ENCODE assay signal across 8 cellular contexts in the genomic region with DNA sequence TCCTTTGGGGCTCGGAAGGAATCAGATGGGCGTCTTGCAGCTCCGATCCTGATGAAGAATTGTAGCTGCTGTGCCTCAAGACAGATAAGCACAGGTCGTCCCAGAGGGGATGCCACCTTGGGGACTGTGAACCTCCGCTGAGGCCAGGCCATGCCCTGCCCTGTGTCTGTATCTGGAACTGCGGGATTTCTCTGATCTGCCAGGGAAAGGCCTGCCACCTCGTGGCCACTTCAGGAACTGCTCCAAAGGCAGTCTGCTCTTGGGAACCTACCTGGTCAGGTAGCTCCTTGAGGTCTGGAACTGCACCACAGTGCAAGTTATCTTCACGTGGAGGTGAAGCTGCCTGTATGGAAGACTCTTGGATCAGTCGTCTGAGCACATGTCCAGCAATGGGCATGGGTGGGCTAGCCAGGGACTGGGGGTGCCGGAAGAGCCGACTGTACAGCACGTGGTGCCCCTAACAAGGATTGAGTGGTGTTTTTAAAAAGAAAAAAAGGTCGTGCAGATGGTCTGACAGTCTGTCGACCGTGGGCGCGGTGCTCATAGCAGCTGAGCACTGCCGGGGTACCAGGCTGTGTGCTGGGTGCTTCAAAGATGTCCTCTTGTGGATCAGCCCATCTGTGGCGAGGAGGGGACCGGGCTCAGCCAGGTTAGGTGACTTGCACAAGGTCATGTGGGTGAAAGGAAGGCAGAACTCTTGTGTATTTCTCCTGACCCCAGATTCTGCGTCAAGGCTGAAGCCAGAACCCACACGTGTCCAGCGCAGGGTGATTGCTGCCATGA. TPM values are rescaled to one million over a fixed set of nuclear protein-coding genes. Genes with fewer than 3 reads are reported as not detected.
DNase-seq lines count a peak whose midpoint lies in the region; ATAC-seq, FAIRE-seq and TF ChIP-seq lines count a peak whose summit lies in the region.

No MANE protein-coding gene starts in this region.

- H3K9me3 ChIP-seq in HepG2 (ENCODE audit: low read length), result no peaks in the 10 kb centered on the region

- H3K9ac ChIP-seq in HepG2 (ENCODE audit: insufficient read depth, low read depth, low read length), result no peak overlapping the region

- TF ChIP-seq RAD21 in HepG2 (CRISPR knock-in tag; IDR thresholded peaks at IDR 0.05), result peak; percentile 84

- H2AFZ ChIP-seq in HepG2 (ENCODE audit: low read length), result no peak overlapping the region

- peaks cover 69% of the 10 kb centered on the region for H3K4me1 ChIP-seq in HepG2 (ENCODE audit: insufficient read depth, low read length)

- BruUV-seq in HepG2 (replicated peaks; lab: Mats Ljungman, UMichigan), result no TSS peak

- H3K27ac Mint-ChIP-seq in chondrocyte (ENCODE audit: unreplicated experiment), result no peak overlapping the region

- peak; percentile 80 for DNase-seq in GM13977 (ENCODE audit: low spot score)
- peak; percentile 75 to 90 for DNase-seq in NCI-H524 (lab: John Stamatoyannopoulos, UW)
- peak; percentile 77 to 90 for DNase-seq in activated CD4-positive, alpha-beta T cell treated with anti-CD3 and anti-CD28 coated beads for 4 hours
- no peak for DNase-seq in chondrocyte (ENCODE audit: low spot score)
- DNase-seq in HepG2 (ENCODE audit: low spot score), result peak; percentile 68
- DNase-seq in stimulated activated CD4-positive, alpha-beta T cell treated with anti-CD3 and anti-CD28 coated beads, TNF-alpha, amount 100 ng/mL, for 24 hours (ENCODE audit: low read depth in 3 of 3), result peak; percentile 72 to 85 (median 76)

- ATAC-seq in HG03159 (IDR thresholded peaks at IDR 0.05; ENCODE audit: unreplicated experiment), result peak; percentile 37
- peak; percentile 43 for ATAC-seq in HepG2

- H3K79me2 ChIP-seq in HepG2 (ENCODE audit: insufficient read depth, low read length), result peaks cover 20% of the 10 kb centered on the region

- peak overlapping the region in 1 of 3 experiments; percentile 11; a peak in 2 of 6 replicates for H3K4me3 ChIP-seq in HepG2 (replicated peaks in 1 of 3; ENCODE audit: insufficient read depth in 1 of 3, low read depth in 2 of 3, low read length in 3 of 3)

- no peaks in the 10 kb centered on the region for H3K9me3 Mint-ChIP-seq in chondrocyte (ENCODE audit: low read depth)

- no peaks in the 10 kb centered on the region; a peak in 1 of 5 replicates for H3K27me3 ChIP-seq in HepG2 (ENCODE audit: control insufficient read depth in 1 of 2, insufficient read depth in 2 of 2, low read length in 2 of 2)

- peak overlapping the region; percentile 41; the same call in 1 of the 2 replicates for H3K4me2 ChIP-seq in HepG2 (ENCODE audit: low read depth, low read length)

- H4K20me1 ChIP-seq in HepG2 (ENCODE audit: insufficient read depth, low read length), result peaks cover 13% of the 10 kb centered on the region

- TF ChIP-seq CTCF in 22Rv1 (IDR thresholded peaks at IDR 0.05) (peak; percentile 97), GM13977 (IDR thresholded peaks at IDR 0.05; ENCODE audit: extremely low read depth, insufficient read depth, missing control alignments) (peak; percentile 94), chondrocyte (IDR thresholded peaks at IDR 0.05) (peak; percentile 98), HepG2 (CRISPR knock-in tag; IDR thresholded peaks at IDR 0.05) (peak; percentile 98)

- in situ Hi-C loops in GM13977 (cut with MboI; ENCODE audit: low pct_unique_long_range_greater_than_20kb, low sequenced_read_pairs, unreplicated experiment) (loop anchor here (10.0 kb wide), 2 partner anchors 176 to 356 kb away; partner anchors contain the start of gene BLOC1S4), HepG2 (cut with HindIII; ENCODE audit: extremely low pct_ligation_motif_present, low pct_unique_long_range_greater_than_20kb) (loop anchor here (10.0 kb wide), 1 partner anchor 166 kb away; the partner anchor contains the start of gene TBC1D14)

- WGBS in HepG2 (ENCODE audit: low lambda C conversion rate), result 13% methylated on average over 19 of the region's 23 CpGs

- TF ChIP-seq EP300 in HepG2 (IDR thresholded peaks at IDR 0.05; ENCODE audit: low read depth in 2 of 2, low read length in 2 of 2) (no peak), HepG2 (CRISPR knock-in tag; IDR thresholded peaks at IDR 0.05; ENCODE audit: borderline replicate concordance) (no peak)

- no peaks in the 10 kb centered on the region; a peak in 1 of 5 replicates for H3K36me3 ChIP-seq in HepG2 (replicated peaks in 1 of 2; ENCODE audit: control insufficient read depth in 1 of 2, insufficient read depth in 2 of 2, low read length in 2 of 2)

- CTCF ChIA-PET in HepG2 (lab: Yijun Ruan, JAX; ENCODE audit: low intra/inter-chr PET ratio, low total read pairs), result interaction anchor here (0.6 to 1.6 kb wide), 6 partner anchors 28 to 350 kb away, joined by 4 to 7 read pairs (median 6); partner anchors contain the start of gene TADA2B

- peaks cover 2% of the 10 kb centered on the region for H3K27me3 Mint-ChIP-seq in chondrocyte (ENCODE audit: low read depth)

- intact Hi-C loops in HepG2 (cut with micrococcal nuclease; ENCODE audit: unreplicated experiment), result loop anchor here (1.0 kb wide), 2 partner anchors 34 to 97 kb away; no protein-coding TSS in a partner anchor

- peak; percentile 91 for FAIRE-seq in HepG2 (lab: Jason Lieb, UNC)

- H3K4me1 Mint-ChIP-seq in chondrocyte (ENCODE audit: low read depth), result peaks cover 33% of the 10 kb centered on the region

- H3K27ac ChIP-seq in 22Rv1 (no peak overlapping the region), HepG2 (ENCODE audit: extremely low read length, insufficient read depth, low read length) (no peak overlapping the region)

- no peak overlapping the region for H3K4me3 Mint-ChIP-seq in chondrocyte (ENCODE audit: unreplicated experiment)

- no peak for TF ChIP-seq POLR2A in HepG2 (IDR thresholded peaks at IDR 0.05; ENCODE audit: insufficient read depth in 1 of 2, low read depth in 2 of 2, low read length in 2 of 2)

- H3K36me3 Mint-ChIP-seq in chondrocyte (ENCODE audit: low read depth), result no peaks in the 10 kb centered on the region

- POLR2A ChIA-PET in HepG2 (lab: Yijun Ruan, JAX), result interaction anchor here (0.5 to 1.2 kb wide), 4 partner anchors 15 to 178 kb away, joined by 3 to 7 read pairs (median 4); partner anchors contain the start of gene TADA2B

TF ChIP-seq in HepG2, 621 proteins besides CTCF, POLR2A, EP300 and RAD21 (continues in another document):
- no peak for TF ChIP-seq ZFP1 (CRISPR knock-in tag; IDR thresholded peaks at IDR 0.05)
- TF ChIP-seq GATAD1 (CRISPR knock-in tag; IDR thresholded peaks at IDR 0.05), result peak; percentile 55; the same call in 1 of the 2 replicates
- no peak for TF ChIP-seq SNAPC2 (CRISPR knock-in tag; IDR thresholded peaks at IDR 0.05)
- no peak for TF ChIP-seq HMGA1 (CRISPR knock-in tag; conservative IDR thresholded peaks at IDR 0.05)
- peak; percentile 71 for TF ChIP-seq GATAD2A (CRISPR knock-in tag; IDR thresholded peaks at IDR 0.05)

RNA-seq across cellular contexts. Expression of gene GRPEL1, which starts 3.1 kb away (rescaled TPM):
- 21.8 to 25.8 TPM (median 24.1 TPM) in 3 replicates for total RNA-seq in chondrocyte
- 141 and 213 TPM in 2 replicates for total RNA-seq in HepG2 (2016; rRNA removed; fragmentation: Illumina TruSeq; extraction: Trizol)
- total RNA-seq in HepG2 (2016; cell fraction: cytosol; rRNA removed; fragmentation: Illumina TruSeq; extraction: Trizol; ENCODE audit: low read depth), result 24.3 and 28.6 TPM in 2 replicates
- 139 and 219 TPM in 2 replicates for total RNA-seq in HepG2 (2016; cell fraction: insoluble cytoplasmic fraction; rRNA removed; fragmentation: Illumina TruSeq; extraction: Trizol)
- total RNA-seq in HepG2 (2016; cell fraction: membrane; rRNA removed; fragmentation: Illumina TruSeq; extraction: Trizol), result 37.5 and 43.6 TPM in 2 replicates
- total RNA-seq in HepG2 (2016; cell fraction: nucleus; rRNA removed; fragmentation: Illumina TruSeq; extraction: Trizol), result 48.8 and 49.5 TPM in 2 replicates
- 27.2 and 32.3 TPM in 2 replicates for polyA plus RNA-seq in HepG2 (2011; rRNA removed)
- 30.3 and 39.4 TPM in 2 replicates for polyA plus RNA-seq in HepG2 (2011; cell fraction: cytosol; rRNA removed)
- polyA plus RNA-seq in HepG2 (2011; cell fraction: nucleus; rRNA removed), result 12.6 and 17.4 TPM in 2 replicates
- 52.6 and 70.0 TPM in 2 replicates for polyA plus RNA-seq in HepG2 (2012)
- 28.9 and 31.1 TPM in 2 replicates for polyA plus RNA-seq in HepG2 (2016; cell fraction: cytosol; fragmentation: Illumina TruSeq; extraction: Trizol; ENCODE audit: low read depth)
- 220 and 231 TPM in 2 replicates for polyA plus RNA-seq in HepG2 (2016; cell fraction: insoluble cytoplasmic fraction; fragmentation: Illumina TruSeq; extraction: Trizol; ENCODE audit: low read depth)
- 28.9 and 29.2 TPM in 2 replicates for polyA plus RNA-seq in HepG2 (2016; cell fraction: membrane; fragmentation: Illumina TruSeq; extraction: Trizol; ENCODE audit: low read depth)
- 73.7 and 88.9 TPM in 2 replicates for polyA plus RNA-seq in HepG2 (2016; cell fraction: nucleus; fragmentation: Illumina TruSeq; extraction: Trizol; ENCODE audit: insufficient read depth, low read depth)
- polyA minus RNA-seq in HepG2 (2011; rRNA and poly(A)+ RNA removed; ENCODE audit: low replicate concordance), result 23.2 and 27.5 TPM in 2 replicates
- 19.1 and 25.1 TPM in 2 replicates for polyA minus RNA-seq in HepG2 (2011; cell fraction: cytosol; rRNA and poly(A)+ RNA removed)
- 36.8 and 50.7 TPM in 2 replicates for polyA minus RNA-seq in HepG2 (2011; cell fraction: nucleus; rRNA and poly(A)+ RNA removed)

RNA-seq across cellular contexts. Expression of gene TADA2B, which starts 27.7 kb away (rescaled TPM):
- total RNA-seq in chondrocyte (18.5 to 18.9 TPM (median 18.8 TPM) in 3 replicates), HepG2 (2016; rRNA removed; fragmentation: Illumina TruSeq; extraction: Trizol) (8.6 and 8.9 TPM in 2 replicates)
- total RNA-seq in HepG2 (2016; cell fraction: cytosol; rRNA removed; fragmentation: Illumina TruSeq; extraction: Trizol; ENCODE audit: low read depth), result 2.2 and 3.1 TPM in 2 replicates
- 7.2 and 8.0 TPM in 2 replicates for total RNA-seq in HepG2 (2016; cell fraction: insoluble cytoplasmic fraction; rRNA removed; fragmentation: Illumina TruSeq; extraction: Trizol)
- 11.2 and 13.1 TPM in 2 replicates for total RNA-seq in HepG2 (2016; cell fraction: membrane; rRNA removed; fragmentation: Illumina TruSeq; extraction: Trizol)
- 5.6 and 5.9 TPM in 2 replicates for total RNA-seq in HepG2 (2016; cell fraction: nucleus; rRNA removed; fragmentation: Illumina TruSeq; extraction: Trizol)
- 4.6 and 5.1 TPM in 2 replicates for polyA plus RNA-seq in HepG2 (2011; rRNA removed)
- 5.0 and 5.2 TPM in 2 replicates for polyA plus RNA-seq in HepG2 (2011; cell fraction: cytosol; rRNA removed)
- 5.8 and 6.6 TPM in 2 replicates for polyA plus RNA-seq in HepG2 (2011; cell fraction: nucleus; rRNA removed)
- 8.0 and 9.4 TPM in 2 replicates for polyA plus RNA-seq in HepG2 (2012)
- 2.2 and 2.7 TPM in 2 replicates for polyA plus RNA-seq in HepG2 (2016; cell fraction: cytosol; fragmentation: Illumina TruSeq; extraction: Trizol; ENCODE audit: low read depth)
- 10.4 and 13.0 TPM in 2 replicates for polyA plus RNA-seq in HepG2 (2016; cell fraction: insoluble cytoplasmic fraction; fragmentation: Illumina TruSeq; extraction: Trizol; ENCODE audit: low read depth)
- polyA plus RNA-seq in HepG2 (2016; cell fraction: membrane; fragmentation: Illumina TruSeq; extraction: Trizol; ENCODE audit: low read depth), result 8.6 and 9.7 TPM in 2 replicates
- polyA plus RNA-seq in HepG2 (2016; cell fraction: nucleus; fragmentation: Illumina TruSeq; extraction: Trizol; ENCODE audit: insufficient read depth, low read depth), result 10.6 and 12.8 TPM in 2 replicates
- polyA minus RNA-seq in HepG2 (2011; rRNA and poly(A)+ RNA removed; ENCODE audit: low replicate concordance), result 6.9 and 14.2 TPM in 2 replicates
- 3.9 and 5.1 TPM in 2 replicates for polyA minus RNA-seq in HepG2 (2011; cell fraction: cytosol; rRNA and poly(A)+ RNA removed)
- polyA minus RNA-seq in HepG2 (2011; cell fraction: nucleus; rRNA and poly(A)+ RNA removed), result 5.9 and 6.6 TPM in 2 replicates
